ENCODE assay signal across 1 cellular context in the genomic region with DNA sequence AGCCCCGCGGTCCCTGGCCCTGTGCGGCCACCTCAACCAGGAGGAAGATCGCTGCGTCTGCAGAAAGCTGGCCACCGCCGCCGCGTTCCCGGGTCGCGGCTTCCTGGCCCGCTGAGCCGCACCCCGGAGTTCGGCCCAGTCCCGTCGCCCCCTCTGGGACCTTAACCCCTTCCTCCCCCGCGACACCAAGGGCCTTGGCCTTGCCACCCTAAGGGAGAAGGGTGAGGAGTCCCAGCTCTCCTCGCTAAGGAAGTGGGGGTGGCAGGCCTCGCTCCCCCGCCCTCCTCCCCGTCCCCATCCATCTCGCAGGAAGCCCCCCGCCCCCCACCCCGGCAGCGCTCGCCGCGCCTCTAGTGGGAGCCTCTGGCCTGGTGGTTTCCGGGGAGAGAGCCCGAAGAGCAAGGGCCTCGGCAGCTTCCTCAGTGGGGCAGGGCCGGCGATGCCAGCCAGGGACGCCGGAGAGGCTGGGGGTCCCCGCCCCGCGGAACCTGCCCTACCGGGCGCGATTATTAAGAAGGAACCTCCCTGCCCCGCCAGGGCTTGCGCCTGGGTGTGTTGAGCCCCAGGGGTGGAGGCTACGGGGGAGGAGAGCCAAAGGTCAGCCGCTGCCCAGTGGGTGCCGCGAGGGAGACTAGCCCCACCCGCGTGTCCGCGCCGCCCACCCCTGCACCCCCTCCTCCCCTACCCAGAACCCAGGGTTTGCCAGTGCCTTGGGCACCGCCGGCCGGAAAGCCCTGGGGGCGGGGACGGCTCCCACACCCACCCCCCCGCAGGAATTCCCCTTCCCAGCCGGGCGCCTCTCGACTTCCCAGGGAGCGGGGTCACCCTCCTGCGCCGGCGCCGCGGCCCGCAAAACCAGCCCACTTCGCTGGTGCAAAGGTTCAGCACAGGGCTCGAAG.
TF ChIP-seq lines count a peak whose summit lies in the region.

No MANE protein-coding gene starts in this region.

TF ChIP-seq in HepG2, 621 proteins besides CTCF, POLR2A, EP300 and RAD21 (continued from another document and continues in another):
- TF ChIP-seq, protein P1, sequence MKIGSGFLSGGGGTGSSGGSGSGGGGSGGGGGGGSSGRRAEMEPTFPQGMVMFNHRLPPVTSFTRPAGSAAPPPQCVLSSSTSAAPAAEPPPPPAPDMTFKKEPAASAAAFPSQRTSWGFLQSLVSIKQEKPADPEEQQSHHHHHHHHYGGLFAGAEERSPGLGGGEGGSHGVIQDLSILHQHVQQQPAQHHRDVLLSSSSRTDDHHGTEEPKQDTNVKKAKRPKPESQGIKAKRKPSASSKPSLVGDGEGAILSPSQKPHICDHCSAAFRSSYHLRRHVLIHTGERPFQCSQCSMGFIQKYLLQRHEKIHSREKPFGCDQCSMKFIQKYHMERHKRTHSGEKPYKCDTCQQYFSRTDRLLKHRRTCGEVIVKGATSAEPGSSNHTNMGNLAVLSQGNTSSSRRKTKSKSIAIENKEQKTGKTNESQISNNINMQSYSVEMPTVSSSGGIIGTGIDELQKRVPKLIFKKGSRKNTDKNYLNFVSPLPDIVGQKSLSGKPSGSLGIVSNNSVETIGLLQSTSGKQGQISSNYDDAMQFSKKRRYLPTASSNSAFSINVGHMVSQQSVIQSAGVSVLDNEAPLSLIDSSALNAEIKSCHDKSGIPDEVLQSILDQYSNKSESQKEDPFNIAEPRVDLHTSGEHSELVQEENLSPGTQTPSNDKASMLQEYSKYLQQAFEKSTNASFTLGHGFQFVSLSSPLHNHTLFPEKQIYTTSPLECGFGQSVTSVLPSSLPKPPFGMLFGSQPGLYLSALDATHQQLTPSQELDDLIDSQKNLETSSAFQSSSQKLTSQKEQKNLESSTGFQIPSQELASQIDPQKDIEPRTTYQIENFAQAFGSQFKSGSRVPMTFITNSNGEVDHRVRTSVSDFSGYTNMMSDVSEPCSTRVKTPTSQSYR (CRISPR knock-in tag; IDR thresholded peaks at IDR 0.05; ENCODE audit: borderline replicate concordance): peak; percentile 29
- TF ChIP-seq CBFB (CRISPR knock-in tag; IDR thresholded peaks at IDR 0.05) (peak; percentile 27; the same call in 1 of the 2 replicates), NKX3-1 (CRISPR knock-in tag; IDR thresholded peaks at IDR 0.05) (peak; percentile 80; the same call in 1 of the 2 replicates), NRL (CRISPR knock-in tag; IDR thresholded peaks at IDR 0.05; ENCODE audit: borderline replicate concordance) (peak; percentile 5; the same call in 1 of the 2 replicates), SKI (IDR thresholded peaks at IDR 0.05; ENCODE audit: partially characterized antibody) (peak; percentile 55), ZNF652 (CRISPR knock-in tag; IDR thresholded peaks at IDR 0.05; ENCODE audit: borderline replicate concordance, low read depth) (peak; percentile 92), MBNL3 (CRISPR knock-in tag; conservative IDR thresholded peaks at IDR 0.05) (no peak), MAFF (IDR thresholded peaks at IDR 0.05; ENCODE audit: low read depth, low read length) (peak; percentile 34; the same call in 1 of the 2 replicates), RBM22 (optimal IDR thresholded peaks at IDR 0.05; ENCODE audit: low read length) (peak; percentile 76), RELA (CRISPR knock-in tag; IDR thresholded peaks at IDR 0.05) (peak; percentile 50; the same call in 1 of the 2 replicates), ZMAT3 (CRISPR knock-in tag; conservative IDR thresholded peaks at IDR 0.05) (no peak; the same call in 1 of the 2 replicates), ZNF772 (CRISPR knock-in tag; IDR thresholded peaks at IDR 0.05) (peak; percentile 85), ZNF674 (CRISPR knock-in tag; IDR thresholded peaks at IDR 0.05; ENCODE audit: low read depth) (peak; percentile 83; the same call in 1 of the 2 replicates), TP53 (CRISPR knock-in tag; conservative IDR thresholded peaks at IDR 0.05) (0 out of 2 replicates have a peak, but pooled peaks have one; percentile 67), ZNF792 (CRISPR knock-in tag; IDR thresholded peaks at IDR 0.05) (peak; percentile 14; the same call in 1 of the 2 replicates), TEAD3 (CRISPR knock-in tag; optimal IDR thresholded peaks at IDR 0.05; ENCODE audit: borderline replicate concordance) (peak; percentile 94), SALL1 (CRISPR knock-in tag; IDR thresholded peaks at IDR 0.05) (peak; percentile 47; the same call in 1 of the 2 replicates), RARA (CRISPR knock-in tag; IDR thresholded peaks at IDR 0.05) (peak; percentile 59), ZNF264 (CRISPR knock-in tag; IDR thresholded peaks at IDR 0.05) (no peak), ZKSCAN5 (CRISPR knock-in tag; IDR thresholded peaks at IDR 0.05) (no peak), ZNF256 (CRISPR knock-in tag; conservative IDR thresholded peaks at IDR 0.05) (0 out of 2 replicates have a peak, but pooled peaks have one; percentile 64), ARNT (IDR thresholded peaks at IDR 0.05) (no peak), MAZ (IDR thresholded peaks at IDR 0.05; ENCODE audit: borderline replicate concordance, low read depth, low read length) (peak; percentile 100), MAZ (CRISPR knock-in tag; IDR thresholded peaks at IDR 0.05; ENCODE audit: low read depth) (peak; percentile 97), ZMYM2 (CRISPR knock-in tag; IDR thresholded peaks at IDR 0.05) (no peak), ZFX (CRISPR knock-in tag; IDR thresholded peaks at IDR 0.05; ENCODE audit: low read depth) (peak; percentile 66), ZNF207 (IDR thresholded peaks at IDR 0.05; ENCODE audit: borderline replicate concordance) (no peak), ZNF703 (CRISPR knock-in tag; IDR thresholded peaks at IDR 0.05; ENCODE audit: borderline replicate concordance) (peak; percentile 29; the same call in 1 of the 2 replicates), PHB2 (IDR thresholded peaks at IDR 0.05; ENCODE audit: partially characterized antibody) (no peak), ZNF607 (CRISPR knock-in tag; IDR thresholded peaks at IDR 0.05; ENCODE audit: borderline replicate concordance) (peak; percentile 8; the same call in 1 of the 2 replicates), AKAP8 (CRISPR knock-in tag; IDR thresholded peaks at IDR 0.05) (peak; percentile 92), CHD4 (IDR thresholded peaks at IDR 0.05; ENCODE audit: borderline replicate concordance, low read length) (peak; percentile 21; the same call in 1 of the 2 replicates), ESRRA (CRISPR knock-in tag; IDR thresholded peaks at IDR 0.05; ENCODE audit: low read depth) (peak; percentile 46; the same call in 1 of the 2 replicates), GFI1 (CRISPR knock-in tag; IDR thresholded peaks at IDR 0.05; ENCODE audit: borderline replicate concordance) (peak; percentile 68)
- TF ChIP-seq, protein P2, sequence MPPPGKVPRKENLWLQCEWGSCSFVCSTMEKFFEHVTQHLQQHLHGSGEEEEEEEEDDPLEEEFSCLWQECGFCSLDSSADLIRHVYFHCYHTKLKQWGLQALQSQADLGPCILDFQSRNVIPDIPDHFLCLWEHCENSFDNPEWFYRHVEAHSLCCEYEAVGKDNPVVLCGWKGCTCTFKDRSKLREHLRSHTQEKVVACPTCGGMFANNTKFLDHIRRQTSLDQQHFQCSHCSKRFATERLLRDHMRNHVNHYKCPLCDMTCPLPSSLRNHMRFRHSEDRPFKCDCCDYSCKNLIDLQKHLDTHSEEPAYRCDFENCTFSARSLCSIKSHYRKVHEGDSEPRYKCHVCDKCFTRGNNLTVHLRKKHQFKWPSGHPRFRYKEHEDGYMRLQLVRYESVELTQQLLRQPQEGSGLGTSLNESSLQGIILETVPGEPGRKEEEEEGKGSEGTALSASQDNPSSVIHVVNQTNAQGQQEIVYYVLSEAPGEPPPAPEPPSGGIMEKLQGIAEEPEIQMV (CRISPR knock-in tag; IDR thresholded peaks at IDR 0.05; ENCODE audit: low read depth): no peak
- TF ChIP-seq, protein P3, sequence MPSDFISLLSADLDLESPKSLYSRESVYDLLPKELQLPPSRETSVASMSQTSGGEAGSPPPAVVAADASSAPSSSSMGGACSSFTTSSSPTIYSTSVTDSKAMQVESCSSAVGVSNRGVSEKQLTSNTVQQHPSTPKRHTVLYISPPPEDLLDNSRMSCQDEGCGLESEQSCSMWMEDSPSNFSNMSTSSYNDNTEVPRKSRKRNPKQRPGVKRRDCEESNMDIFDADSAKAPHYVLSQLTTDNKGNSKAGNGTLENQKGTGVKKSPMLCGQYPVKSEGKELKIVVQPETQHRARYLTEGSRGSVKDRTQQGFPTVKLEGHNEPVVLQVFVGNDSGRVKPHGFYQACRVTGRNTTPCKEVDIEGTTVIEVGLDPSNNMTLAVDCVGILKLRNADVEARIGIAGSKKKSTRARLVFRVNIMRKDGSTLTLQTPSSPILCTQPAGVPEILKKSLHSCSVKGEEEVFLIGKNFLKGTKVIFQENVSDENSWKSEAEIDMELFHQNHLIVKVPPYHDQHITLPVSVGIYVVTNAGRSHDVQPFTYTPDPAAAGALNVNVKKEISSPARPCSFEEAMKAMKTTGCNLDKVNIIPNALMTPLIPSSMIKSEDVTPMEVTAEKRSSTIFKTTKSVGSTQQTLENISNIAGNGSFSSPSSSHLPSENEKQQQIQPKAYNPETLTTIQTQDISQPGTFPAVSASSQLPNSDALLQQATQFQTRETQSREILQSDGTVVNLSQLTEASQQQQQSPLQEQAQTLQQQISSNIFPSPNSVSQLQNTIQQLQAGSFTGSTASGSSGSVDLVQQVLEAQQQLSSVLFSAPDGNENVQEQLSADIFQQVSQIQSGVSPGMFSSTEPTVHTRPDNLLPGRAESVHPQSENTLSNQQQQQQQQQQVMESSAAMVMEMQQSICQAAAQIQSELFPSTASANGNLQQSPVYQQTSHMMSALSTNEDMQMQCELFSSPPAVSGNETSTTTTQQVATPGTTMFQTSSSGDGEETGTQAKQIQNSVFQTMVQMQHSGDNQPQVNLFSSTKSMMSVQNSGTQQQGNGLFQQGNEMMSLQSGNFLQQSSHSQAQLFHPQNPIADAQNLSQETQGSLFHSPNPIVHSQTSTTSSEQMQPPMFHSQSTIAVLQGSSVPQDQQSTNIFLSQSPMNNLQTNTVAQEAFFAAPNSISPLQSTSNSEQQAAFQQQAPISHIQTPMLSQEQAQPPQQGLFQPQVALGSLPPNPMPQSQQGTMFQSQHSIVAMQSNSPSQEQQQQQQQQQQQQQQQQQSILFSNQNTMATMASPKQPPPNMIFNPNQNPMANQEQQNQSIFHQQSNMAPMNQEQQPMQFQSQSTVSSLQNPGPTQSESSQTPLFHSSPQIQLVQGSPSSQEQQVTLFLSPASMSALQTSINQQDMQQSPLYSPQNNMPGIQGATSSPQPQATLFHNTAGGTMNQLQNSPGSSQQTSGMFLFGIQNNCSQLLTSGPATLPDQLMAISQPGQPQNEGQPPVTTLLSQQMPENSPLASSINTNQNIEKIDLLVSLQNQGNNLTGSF (CRISPR knock-in tag; IDR thresholded peaks at IDR 0.05): peak; percentile 75; the same call in 1 of the 2 replicates
- TF ChIP-seq, protein P4, sequence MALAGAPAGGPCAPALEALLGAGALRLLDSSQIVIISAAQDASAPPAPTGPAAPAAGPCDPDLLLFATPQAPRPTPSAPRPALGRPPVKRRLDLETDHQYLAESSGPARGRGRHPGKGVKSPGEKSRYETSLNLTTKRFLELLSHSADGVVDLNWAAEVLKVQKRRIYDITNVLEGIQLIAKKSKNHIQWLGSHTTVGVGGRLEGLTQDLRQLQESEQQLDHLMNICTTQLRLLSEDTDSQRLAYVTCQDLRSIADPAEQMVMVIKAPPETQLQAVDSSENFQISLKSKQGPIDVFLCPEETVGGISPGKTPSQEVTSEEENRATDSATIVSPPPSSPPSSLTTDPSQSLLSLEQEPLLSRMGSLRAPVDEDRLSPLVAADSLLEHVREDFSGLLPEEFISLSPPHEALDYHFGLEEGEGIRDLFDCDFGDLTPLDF (CRISPR knock-in tag; IDR thresholded peaks at IDR 0.05): peak; percentile 62; the same call in 1 of the 2 replicates
- TF ChIP-seq, protein P5, sequence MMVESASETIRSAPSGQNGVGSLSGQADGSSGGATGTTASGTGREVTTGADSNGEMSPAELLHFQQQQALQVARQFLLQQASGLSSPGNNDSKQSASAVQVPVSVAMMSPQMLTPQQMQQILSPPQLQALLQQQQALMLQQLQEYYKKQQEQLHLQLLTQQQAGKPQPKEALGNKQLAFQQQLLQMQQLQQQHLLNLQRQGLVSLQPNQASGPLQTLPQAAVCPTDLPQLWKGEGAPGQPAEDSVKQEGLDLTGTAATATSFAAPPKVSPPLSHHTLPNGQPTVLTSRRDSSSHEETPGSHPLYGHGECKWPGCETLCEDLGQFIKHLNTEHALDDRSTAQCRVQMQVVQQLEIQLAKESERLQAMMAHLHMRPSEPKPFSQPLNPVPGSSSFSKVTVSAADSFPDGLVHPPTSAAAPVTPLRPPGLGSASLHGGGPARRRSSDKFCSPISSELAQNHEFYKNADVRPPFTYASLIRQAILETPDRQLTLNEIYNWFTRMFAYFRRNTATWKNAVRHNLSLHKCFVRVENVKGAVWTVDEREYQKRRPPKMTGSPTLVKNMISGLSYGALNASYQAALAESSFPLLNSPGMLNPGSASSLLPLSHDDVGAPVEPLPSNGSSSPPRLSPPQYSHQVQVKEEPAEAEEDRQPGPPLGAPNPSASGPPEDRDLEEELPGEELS (CRISPR knock-in tag; IDR thresholded peaks at IDR 0.05): peak; percentile 75
- TF ChIP-seq, protein P6, sequence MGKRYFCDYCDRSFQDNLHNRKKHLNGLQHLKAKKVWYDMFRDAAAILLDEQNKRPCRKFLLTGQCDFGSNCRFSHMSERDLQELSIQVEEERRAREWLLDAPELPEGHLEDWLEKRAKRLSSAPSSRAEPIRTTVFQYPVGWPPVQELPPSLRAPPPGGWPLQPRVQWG (CRISPR knock-in tag; IDR thresholded peaks at IDR 0.05; ENCODE audit: borderline replicate concordance, low read depth): no peak
- TF ChIP-seq, protein P7, sequence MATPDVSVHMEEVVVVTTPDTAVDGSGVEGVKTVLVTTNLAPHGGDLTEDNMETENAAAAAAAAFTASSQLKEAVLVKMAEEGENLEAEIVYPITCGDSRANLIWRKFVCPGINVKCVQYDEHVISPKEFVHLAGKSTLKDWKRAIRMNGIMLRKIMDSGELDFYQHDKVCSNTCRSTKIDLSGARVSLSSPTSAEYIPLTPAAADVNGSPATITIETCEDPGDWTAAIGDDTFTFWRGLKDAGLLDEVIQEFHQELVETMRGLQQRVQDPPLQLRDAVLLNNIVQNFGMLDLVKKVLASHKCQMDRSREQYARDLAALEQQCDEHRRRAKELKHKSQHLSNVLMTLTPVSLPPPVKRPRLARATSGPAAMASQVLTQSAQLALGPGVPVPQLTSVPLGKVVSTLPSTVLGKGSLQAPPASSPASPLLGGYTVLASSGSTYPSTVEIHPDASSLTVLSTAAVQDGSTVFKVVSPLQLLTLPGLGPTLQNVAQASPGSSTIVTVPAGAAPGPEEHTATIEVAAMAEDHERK (CRISPR knock-in tag; IDR thresholded peaks at IDR 0.05; ENCODE audit: low read depth): no peak
- TF ChIP-seq, protein P8, sequence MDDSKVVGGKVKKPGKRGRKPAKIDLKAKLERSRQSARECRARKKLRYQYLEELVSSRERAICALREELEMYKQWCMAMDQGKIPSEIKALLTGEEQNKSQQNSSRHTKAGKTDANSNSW (CRISPR knock-in tag; IDR thresholded peaks at IDR 0.05; ENCODE audit: borderline replicate concordance): 0 out of 2 replicates have a peak, but pooled peaks have one; percentile 22
